ENCODE assay signal across 20 cellular contexts in genomic region chr1:47572731-47573505, GRCh38.
DNase-seq lines count a peak whose midpoint lies in the region; ATAC-seq and TF ChIP-seq lines count a peak whose summit lies in the region.
"Had no signal": no experiment of that assay in that cellular context is flagged by ENCODE, and none has a peak within 500 bp of the region (broad histone marks: within the 10 kb centered on the region; RNA-seq: fewer than 3 reads in every experiment).

No MANE protein-coding gene starts in this region.

- no peaks in the 10 kb centered on the region for H3K9me3 Mint-ChIP-seq in stimulated activated memory B cell treated with anti-CD40 and anti-IgM and Interleukin-4, amounts not matched to agents 10 μg/mL and 1 μg/mL and 100 μg/mL, for 72 hours
- H3K9me3 Mint-ChIP-seq in CD14-positive monocyte = peaks cover 0 to 2% (median 0%) of the 10 kb centered on the region in 7 donors
- H3K9me3 Mint-ChIP-seq: activated CD8-positive, alpha-beta T cell treated with anti-CD3 and anti-CD28 coated beads for 36 hours; HFFc6; immature natural killer cell had no signal

- H3K4me3 ChIP-seq in HUES48 (ENCODE audit: low read depth, low read length) = no peak overlapping the region
- H3K4me3 ChIP-seq: colonic mucosa, sigmoid colon had no signal

- H3K9me3 ChIP-seq in HUES48 (ENCODE audit: control insufficient read depth, insufficient read depth, low read length) = no peaks in the 10 kb centered on the region
- H3K9me3 ChIP-seq: colonic mucosa, sigmoid colon had no signal

- no peaks in the 10 kb centered on the region for H3K36me3 Mint-ChIP-seq in stimulated activated memory B cell treated with anti-CD40 and anti-IgM and Interleukin-4, amounts not matched to agents 10 μg/mL and 1 μg/mL and 100 μg/mL, for 72 hours
- no peaks in the 10 kb centered on the region for H3K36me3 Mint-ChIP-seq in CD14-positive monocyte
- H3K36me3 Mint-ChIP-seq: immature natural killer cell had no signal

- peaks cover 29% of the 10 kb centered on the region for H3K27me3 Mint-ChIP-seq in stimulated activated memory B cell treated with anti-CD40 and anti-IgM and Interleukin-4, amounts not matched to agents 10 μg/mL and 1 μg/mL and 100 μg/mL, for 72 hours
- H3K27me3 Mint-ChIP-seq in CD14-positive monocyte (ENCODE audit: low read depth in 3 of 3) = peaks cover 16 to 29% (median 18%) of the 10 kb centered on the region in 3 donors

- no peak overlapping the region for H3K9ac ChIP-seq in HUES48 (ENCODE audit: low read depth, low read length)

- H3K27me3 ChIP-seq in HUES48 (ENCODE audit: control insufficient read depth, insufficient read depth, low read length) = 0 out of 2 replicates have a peak, but pooled peaks cover 7% of the 10 kb centered on the region
- H3K27me3 ChIP-seq: colonic mucosa had no signal

- intact Hi-C loops in CD14-positive monocyte (cut with micrococcal nuclease) = no loop called here

- H3K36me3 ChIP-seq in HUES48 (ENCODE audit: control insufficient read depth, insufficient read depth, low read length) = no peaks in the 10 kb centered on the region
- H3K36me3 ChIP-seq: colonic mucosa, sigmoid colon had no signal

- H3K27ac ChIP-seq in HUES48 (ENCODE audit: low read depth, low read length) (peak overlapping the region; percentile 21), cingulate gyrus (ENCODE audit: low read depth, low read length) (peak overlapping the region; percentile 54)
- H3K27ac ChIP-seq: colonic mucosa, sigmoid colon had no signal

- peak; percentile 59 for DNase-seq in midbrain (lab: John Stamatoyannopoulos, UW)
- no peak for DNase-seq in activated CD4-positive, CD25-positive, alpha-beta regulatory T cell (lab: John Stamatoyannopoulos, UW)
- DNase-seq in CD14-positive monocyte (ENCODE audit: low spot score) = no peak
- no peak for DNase-seq in NCI-H446 treated with DMSO at 0.1 percent for 48 hours (lab: John Stamatoyannopoulos, UW)
- DNase-seq: activated CD8-positive, alpha-beta T cell treated with anti-CD3 and anti-CD28 coated beads for 36 hours; activated naive CD4-positive, alpha-beta T cell treated with Interleukin-2 at 50 U/mL for 16 hours; activated T-cell treated with anti-CD3 and anti-CD28 coated beads, Interleukin-2, amount 50 U/mL, for 1 hour; aorta; colonic mucosa; HFFc6; immature natural killer cell; NCI-H1105 treated with DMSO at 0.1 percent for 48 hours; NCI-H2171; NCI-H774; sigmoid colon; T-helper 1 cell had no signal

- no peak overlapping the region for H3K27ac Mint-ChIP-seq in stimulated activated memory B cell treated with anti-CD40 and anti-IgM and Interleukin-4, amounts not matched to agents 10 μg/mL and 1 μg/mL and 100 μg/mL, for 72 hours
- no peak overlapping the region for H3K27ac Mint-ChIP-seq in CD14-positive monocyte
- H3K27ac Mint-ChIP-seq: activated CD8-positive, alpha-beta T cell treated with anti-CD3 and anti-CD28 coated beads for 36 hours; HFFc6; immature natural killer cell had no signal

- no peak overlapping the region for H3K4me3 Mint-ChIP-seq in stimulated activated memory B cell treated with anti-CD40 and anti-IgM and Interleukin-4, amounts not matched to agents 10 μg/mL and 1 μg/mL and 100 μg/mL, for 72 hours
- H3K4me3 Mint-ChIP-seq in CD14-positive monocyte = no peak overlapping the region
- H3K4me3 Mint-ChIP-seq: activated CD8-positive, alpha-beta T cell treated with anti-CD3 and anti-CD28 coated beads for 36 hours; HFFc6; immature natural killer cell had no signal

- ATAC-seq in stimulated activated memory B cell treated with anti-CD40 and anti-IgM and Interleukin-4, amounts not matched to agents 10 μg/mL and 1 μg/mL and 100 μg/mL, for 72 hours = peak; percentile 10
- ATAC-seq in HG03378 (IDR thresholded peaks at IDR 0.05; ENCODE audit: unreplicated experiment) = no peak
- ATAC-seq: activated CD8-positive, alpha-beta T cell treated with anti-CD3 and anti-CD28 coated beads for 36 hours had no signal

- H3K4me1 Mint-ChIP-seq in stimulated activated memory B cell treated with anti-CD40 and anti-IgM and Interleukin-4, amounts not matched to agents 10 μg/mL and 1 μg/mL and 100 μg/mL, for 72 hours = no peaks in the 10 kb centered on the region
- H3K4me1 Mint-ChIP-seq in CD14-positive monocyte = no peaks in the 10 kb centered on the region
- H3K4me1 Mint-ChIP-seq: immature natural killer cell had no signal

- peaks cover 30% of the 10 kb centered on the region for H3K4me1 ChIP-seq in HUES48 (ENCODE audit: control insufficient read depth, insufficient read depth, low read length)
- H3K4me1 ChIP-seq: colonic mucosa, sigmoid colon had no signal

- TF ChIP-seq CTCF in CD14-positive monocyte (IDR thresholded peaks at IDR 0.05) = no peak
